Comparison of ENCODE assay signal across 8 cellular contexts in the genomic region with DNA sequence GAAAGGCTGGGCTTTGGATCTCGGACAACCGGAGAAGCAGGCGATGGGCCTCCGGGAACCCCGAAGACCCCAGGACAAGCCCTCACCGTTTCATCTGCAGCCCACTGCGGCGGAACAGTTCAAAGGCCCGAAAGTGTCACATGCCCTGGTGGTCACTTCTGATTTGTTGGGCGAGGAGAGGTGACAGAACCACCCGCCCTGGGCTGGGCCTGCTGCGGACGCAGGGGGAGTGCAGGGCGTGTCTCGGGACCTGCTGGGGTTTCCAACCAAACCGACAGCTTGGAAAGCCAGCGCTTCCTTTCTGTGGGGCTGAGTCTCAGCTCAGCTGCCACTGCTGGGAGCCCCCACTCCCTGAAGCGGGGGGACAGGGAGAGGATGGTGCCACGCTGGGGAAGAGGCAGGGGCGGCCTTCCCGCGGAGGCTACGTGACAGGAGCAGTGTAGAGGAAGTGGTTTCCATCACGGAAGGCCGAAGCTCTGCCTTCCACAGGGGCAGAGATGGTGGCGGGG. TPM values are rescaled to one million over a fixed set of nuclear protein-coding genes. Genes with fewer than 3 reads are reported as not detected.
DNase-seq lines count a peak whose midpoint lies in the region; ATAC-seq and TF ChIP-seq lines count a peak whose summit lies in the region.

No MANE protein-coding gene starts in this region.

- H3K27me3 ChIP-seq in BLaER1: no peaks in the 10 kb centered on the region
- H3K27me3 ChIP-seq in testis: no peaks in the 10 kb centered on the region

- TF ChIP-seq CTCF in mucosa of descending colon (IDR thresholded peaks at IDR 0.05) (no peak), testis (IDR thresholded peaks at IDR 0.05) (no peak)

- H3K4me2 ChIP-seq in BLaER1: peak overlapping the region; percentile 98

- 84 to 91% methylated on average over 16 to 26 of the region's 26 CpGs for WGBS in testis, 2 donors

- no peaks in the 10 kb centered on the region for H4K20me1 ChIP-seq in BLaER1

- H3K4me3 ChIP-seq in BLaER1 (peak overlapping the region; percentile 63), mucosa of descending colon (no peak overlapping the region), testis (no peak overlapping the region)

- H3K36me3 ChIP-seq in BLaER1 (peaks cover 27% of the 10 kb centered on the region), mucosa of descending colon (ENCODE audit: low read depth) (no peaks in the 10 kb centered on the region), testis (ENCODE audit: low read depth, missing control alignments) (no peaks in the 10 kb centered on the region)

- ATAC-seq in HG03097 (IDR thresholded peaks at IDR 0.05; ENCODE audit: low FRiP score, unreplicated experiment) (peak; percentile 44), mucosa of descending colon (peak; percentile 28)

- TF ChIP-seq POLR2A in testis (IDR thresholded peaks at IDR 0.05): no peak

- H3K9me3 ChIP-seq in BLaER1: no peaks in the 10 kb centered on the region
- H3K9me3 ChIP-seq in mucosa of descending colon: no peaks in the 10 kb centered on the region
- H3K9me3 ChIP-seq in testis: no peaks in the 10 kb centered on the region

- H3K9ac ChIP-seq in BLaER1: peak overlapping the region; percentile 77

- peaks cover 92% of the 10 kb centered on the region for H3K4me1 ChIP-seq in BLaER1
- peaks cover 27% of the 10 kb centered on the region for H3K4me1 ChIP-seq in mucosa of descending colon (ENCODE audit: low read depth)
- no peaks in the 10 kb centered on the region for H3K4me1 ChIP-seq in testis

- intact Hi-C loops in mucosa of descending colon (cut with DNase I, micrococcal nuclease) (no loop called here), testis (cut with DNase I; ENCODE audit: low total_unique reads) (no loop called here)

- peak; percentile 72 to 76 for DNase-seq in activated T-cell treated with anti-CD3 and anti-CD28 coated beads, Interleukin-2, amount 50 U/mL, for 48 hours
- DNase-seq in mucosa of descending colon: peak in 2 of 3 donors; percentile 61 to 80
- DNase-seq in testis: no peak
- DNase-seq in DMS 273 treated with DMSO at 0.1 percent for 48 hours (lab: John Stamatoyannopoulos, UW): no peak
- no peak for DNase-seq in NCI-H524 (lab: John Stamatoyannopoulos, UW)
- DNase-seq in NCI-H1048 (lab: John Stamatoyannopoulos, UW): no peak

- peak overlapping the region; percentile 83 for H3K27ac ChIP-seq in BLaER1
- no peak overlapping the region for H3K27ac ChIP-seq in testis

RNA-seq across cellular contexts. Expression of a gene that starts 22.8 kb away (rescaled TPM):
- total RNA-seq in mucosa of descending colon (100 to 1,000 TPM; 104 to 115 (median 112) TPM), testis (10 to 100 TPM; 42.2 to 49.4 TPM)
- polyA plus RNA-seq in testis (ENCODE audit: insufficient read depth, low read depth, low replicate concordance): 7.5 TPM

RNA-seq across cellular contexts. Expression of a gene that starts 34.5 kb away (rescaled TPM):
- total RNA-seq in mucosa of descending colon (100 to 1,000 TPM; 173 to 221 (median 192) TPM), testis (100 to 1,000 TPM; 181 to 225 TPM)
- polyA plus RNA-seq in testis (ENCODE audit: insufficient read depth, low read depth, low replicate concordance): 241 TPM

Comparison
In these comparisons a context has a peak if more than half of its experiments do, and no peak if none do; other contexts are left out.
1. DNase-seq: peak in activated T-cell treated with anti-CD3 and anti-CD28 coated beads, Interleukin-2, amount 50 U/mL, for 48 hours (2 of 2) and mucosa of descending colon (2 of 3); none in testis (single experiment), DMS 273 treated with DMSO at 0.1 percent for 48 hours (single experiment), NCI-H524 (0 of 2) and NCI-H1048 (single experiment).